Comparison of ENCODE assay signal across 13 cellular contexts in genomic region chr6:158211273-158212055, GRCh38. TPM values are rescaled to one million over a fixed set of nuclear protein-coding genes. Genes with fewer than 3 reads are reported as not detected.
DNase-seq lines count a peak whose midpoint lies in the region; ATAC-seq, FAIRE-seq and TF ChIP-seq lines count a peak whose summit lies in the region.
"Had no signal": no experiment of that assay in that cellular context is flagged by ENCODE, and none has a peak within 500 bp of the region (broad histone marks: within the 10 kb centered on the region; RNA-seq: fewer than 3 reads in every experiment).

No MANE protein-coding gene starts in this region.

- no peak for ATAC-seq in HepG2
- no peak for ATAC-seq in right lobe of liver
- peak; percentile 16; the same call in 1 of the 3 replicates for ATAC-seq in RWPE2 (ENCODE audit: low read depth)
- peak; percentile 73 for ATAC-seq in stimulated activated effector memory CD8-positive, alpha-beta T cell treated with anti-CD3 and anti-CD28 coated beads, Interleukin-12 subunit alpha, Interleukin-12 subunit beta, amount 100 ng/mL, for 72 hours
- ATAC-seq in HG03280 (IDR thresholded peaks at IDR 0.05; ENCODE audit: unreplicated experiment): no peak
- ATAC-seq: naive thymus-derived CD4-positive, alpha-beta T cell; T-cell had no signal

- FAIRE-seq in HepG2 (lab: Jason Lieb, UNC) (no peak), bronchial epithelial cell (lab: Jason Lieb, UNC) (no peak)
- FAIRE-seq: kidney had no signal

- no peaks in the 10 kb centered on the region for H3K79me2 ChIP-seq in HepG2 (ENCODE audit: insufficient read depth, low read length)

- no peaks in the 10 kb centered on the region for H3K9me3 Mint-ChIP-seq in stimulated activated effector memory CD8-positive, alpha-beta T cell treated with anti-CD3 and anti-CD28 coated beads, Interleukin-12 subunit alpha, Interleukin-12 subunit beta, amount 100 ng/mL, for 72 hours
- H3K9me3 Mint-ChIP-seq: CD4-positive, CD25-positive, alpha-beta regulatory T cell; naive thymus-derived CD4-positive, alpha-beta T cell; T-cell had no signal

- no peak for TF ChIP-seq CTCF in HepG2 (CRISPR knock-in tag; IDR thresholded peaks at IDR 0.05)
- TF ChIP-seq CTCF in right lobe of liver (IDR thresholded peaks at IDR 0.05): no peak
- no peak for TF ChIP-seq CTCF in RWPE2 (IDR thresholded peaks at IDR 0.05; ENCODE audit: poor library complexity, severe bottlenecking)
- TF ChIP-seq CTCF in bronchial epithelial cell (IDR thresholded peaks at IDR 0.05; ENCODE audit: insufficient read depth, low read length, severe bottlenecking): no peak

- no peaks in the 10 kb centered on the region for H4K20me1 ChIP-seq in HepG2 (ENCODE audit: insufficient read depth, low read length)

- H3K36me3 ChIP-seq in HepG2 (replicated peaks in 1 of 2; ENCODE audit: control insufficient read depth in 1 of 2, insufficient read depth in 2 of 2, low read length in 2 of 2) (no peaks in the 10 kb centered on the region), right lobe of liver (no peaks in the 10 kb centered on the region), RWPE2 (ENCODE audit: low read depth) (no peaks in the 10 kb centered on the region), bronchial epithelial cell (ENCODE audit: control insufficient read depth, insufficient read depth, low read length) (no peaks in the 10 kb centered on the region)

- no peak for TF ChIP-seq EP300 in HepG2 (IDR thresholded peaks at IDR 0.05; ENCODE audit: low read depth in 2 of 2, low read length in 2 of 2)
- TF ChIP-seq EP300 in HepG2 (CRISPR knock-in tag; IDR thresholded peaks at IDR 0.05; ENCODE audit: borderline replicate concordance): no peak

- 69% methylated on average over 3 of the region's 3 CpGs for WGBS in HepG2 (ENCODE audit: low lambda C conversion rate)
- WGBS in right lobe of liver (ENCODE audit: insufficient coverage, low coverage, low lambda C conversion rate, missing lambda C conversion rate): 52% methylated on average over 3 of the region's 3 CpGs

- no peak overlapping the region for H3K9ac ChIP-seq in HepG2 (ENCODE audit: insufficient read depth, low read depth, low read length)

- H3K36me3 Mint-ChIP-seq in stimulated activated effector memory CD8-positive, alpha-beta T cell treated with anti-CD3 and anti-CD28 coated beads, Interleukin-12 subunit alpha, Interleukin-12 subunit beta, amount 100 ng/mL, for 72 hours: no peaks in the 10 kb centered on the region
- H3K36me3 Mint-ChIP-seq: CD4-positive, CD25-positive, alpha-beta regulatory T cell; T-cell had no signal

- DNase-seq in HepG2 (ENCODE audit: low spot score) (no peak), right lobe of liver (no peak), RWPE2 (ENCODE audit: low spot score) (no peak), bronchial epithelial cell (ENCODE audit: low read depth) (peak; percentile 49), GF-D8 (lab: John Stamatoyannopoulos, UW) (no peak), HPDE6-E6E7 (ENCODE audit: extremely low spot score) (no peak)
- no peak for DNase-seq in stimulated activated effector memory CD8-positive, alpha-beta T cell treated with anti-CD3 and anti-CD28 coated beads, Interleukin-12 subunit alpha, Interleukin-12 subunit beta, amount 100 ng/mL, for 72 hours (ENCODE audit: low spot score in 2 of 2)
- DNase-seq: kidney; naive thymus-derived CD4-positive, alpha-beta T cell; NCI-H2029 treated with DMSO at 0.1 percent for 48 hours; T-cell had no signal

- H3K4me3 ChIP-seq in HepG2 (replicated peaks in 1 of 3; ENCODE audit: insufficient read depth in 1 of 3, low read depth in 2 of 3, low read length in 3 of 3) (no peak overlapping the region), right lobe of liver (no peak overlapping the region), RWPE2 (ENCODE audit: severe bottlenecking) (no peak overlapping the region), bronchial epithelial cell (ENCODE audit: low read depth, low read length) (no peak overlapping the region)

- no peak overlapping the region for H2AFZ ChIP-seq in HepG2 (ENCODE audit: low read length)

- BruUV-seq in HepG2 (replicated peaks; lab: Mats Ljungman, UMichigan): no TSS peak

- intact Hi-C loops in HepG2 (cut with micrococcal nuclease; ENCODE audit: unreplicated experiment): no loop called here
- intact Hi-C loops in right lobe of liver (cut with DNase I): no loop called here

- no peak for TF ChIP-seq POLR2A in HepG2 (IDR thresholded peaks at IDR 0.05; ENCODE audit: insufficient read depth in 1 of 2, low read depth in 2 of 2, low read length in 2 of 2)
- no peak for TF ChIP-seq POLR2A in right lobe of liver (IDR thresholded peaks at IDR 0.05)

- POLR2A ChIA-PET in HepG2 (lab: Yijun Ruan, JAX): interaction anchor here (0.6 kb wide), 1 partner anchor 20 kb away, joined by 3 read pairs; no protein-coding TSS in a partner anchor

- H3K27ac ChIP-seq in HepG2 (ENCODE audit: extremely low read length, insufficient read depth, low read length): no peak overlapping the region
- no peak overlapping the region for H3K27ac ChIP-seq in right lobe of liver
- peak overlapping the region; percentile 66 for H3K27ac ChIP-seq in RWPE2 (ENCODE audit: poor library complexity, severe bottlenecking)

- H3K9me3 ChIP-seq in HepG2 (ENCODE audit: low read length) (no peaks in the 10 kb centered on the region), right lobe of liver (no peaks in the 10 kb centered on the region), RWPE2 (ENCODE audit: severe bottlenecking) (no peaks in the 10 kb centered on the region)

- CTCF ChIA-PET in HepG2 (lab: Yijun Ruan, JAX; ENCODE audit: low intra/inter-chr PET ratio, low total read pairs): no interaction called here

- no peak for TF ChIP-seq RAD21 in HepG2 (CRISPR knock-in tag; IDR thresholded peaks at IDR 0.05)

- H3K27ac Mint-ChIP-seq in stimulated activated effector memory CD8-positive, alpha-beta T cell treated with anti-CD3 and anti-CD28 coated beads, Interleukin-12 subunit alpha, Interleukin-12 subunit beta, amount 100 ng/mL, for 72 hours: peak overlapping the region; percentile 77
- H3K27ac Mint-ChIP-seq: CD4-positive, CD25-positive, alpha-beta regulatory T cell; T-cell had no signal

- peaks cover 27% of the 10 kb centered on the region for H3K4me1 Mint-ChIP-seq in stimulated activated effector memory CD8-positive, alpha-beta T cell treated with anti-CD3 and anti-CD28 coated beads, Interleukin-12 subunit alpha, Interleukin-12 subunit beta, amount 100 ng/mL, for 72 hours

- H3K27me3 ChIP-seq in HepG2 (ENCODE audit: control insufficient read depth in 1 of 2, insufficient read depth in 2 of 2, low read length in 2 of 2) (no peaks in the 10 kb centered on the region), right lobe of liver (no peaks in the 10 kb centered on the region), RWPE2 (ENCODE audit: insufficient read depth, poor library complexity, severe bottlenecking) (no peaks in the 10 kb centered on the region), bronchial epithelial cell (ENCODE audit: control insufficient read depth, insufficient read depth, low read length) (no peaks in the 10 kb centered on the region)

- H3K4me2 ChIP-seq in HepG2 (ENCODE audit: low read depth, low read length): no peak overlapping the region

- peaks cover 18% of the 10 kb centered on the region for H3K4me1 ChIP-seq in HepG2 (ENCODE audit: insufficient read depth, low read length)
- no peaks in the 10 kb centered on the region for H3K4me1 ChIP-seq in right lobe of liver
- peaks cover 26% of the 10 kb centered on the region for H3K4me1 ChIP-seq in RWPE2 (ENCODE audit: insufficient read depth, poor library complexity, severe bottlenecking)

- in situ Hi-C loops in HepG2 (cut with HindIII; ENCODE audit: extremely low pct_ligation_motif_present, low pct_unique_long_range_greater_than_20kb): loop anchor here (25.0 kb wide), 2 partner anchors 301 to 751 kb away; no protein-coding TSS in a partner anchor

- H3K4me3 Mint-ChIP-seq in stimulated activated effector memory CD8-positive, alpha-beta T cell treated with anti-CD3 and anti-CD28 coated beads, Interleukin-12 subunit alpha, Interleukin-12 subunit beta, amount 100 ng/mL, for 72 hours: peak overlapping the region; percentile 27
- H3K4me3 Mint-ChIP-seq: CD4-positive, CD25-positive, alpha-beta regulatory T cell; naive thymus-derived CD4-positive, alpha-beta T cell; T-cell had no signal

RNA-seq across cellular contexts. Expression of gene GTF2H5, which starts 43.3 kb away (rescaled TPM):
- 45.9 and 68.0 TPM in 2 replicates for total RNA-seq in HepG2 (2016; rRNA removed; fragmentation: Illumina TruSeq; extraction: Trizol)
- 28.7 and 36.7 TPM in 2 replicates for total RNA-seq in HepG2 (2016; cell fraction: cytosol; rRNA removed; fragmentation: Illumina TruSeq; extraction: Trizol; ENCODE audit: low read depth)
- 49.0 and 71.1 TPM in 2 replicates for total RNA-seq in HepG2 (2016; cell fraction: insoluble cytoplasmic fraction; rRNA removed; fragmentation: Illumina TruSeq; extraction: Trizol)
- total RNA-seq in HepG2 (2016; cell fraction: membrane; rRNA removed; fragmentation: Illumina TruSeq; extraction: Trizol): 36.3 and 42.5 TPM in 2 replicates
- total RNA-seq in HepG2 (2016; cell fraction: nucleus; rRNA removed; fragmentation: Illumina TruSeq; extraction: Trizol): 15.2 and 16.4 TPM in 2 replicates
- polyA plus RNA-seq in HepG2 (2011; rRNA removed): 5.0 and 7.4 TPM in 2 replicates
- 3.1 and 4.2 TPM in 2 replicates for polyA plus RNA-seq in HepG2 (2011; cell fraction: cytosol; rRNA removed)
- 1.3 and 1.5 TPM in 2 replicates for polyA plus RNA-seq in HepG2 (2011; cell fraction: nucleus; rRNA removed)
- polyA plus RNA-seq in HepG2 (2012): 12.3 and 19.5 TPM in 2 replicates
- polyA plus RNA-seq in HepG2 (2016; cell fraction: cytosol; fragmentation: Illumina TruSeq; extraction: Trizol; ENCODE audit: low read depth): 33.3 and 41.1 TPM in 2 replicates
- polyA plus RNA-seq in HepG2 (2016; cell fraction: insoluble cytoplasmic fraction; fragmentation: Illumina TruSeq; extraction: Trizol; ENCODE audit: low read depth): 68.1 and 71.8 TPM in 2 replicates
- 37.1 and 41.1 TPM in 2 replicates for polyA plus RNA-seq in HepG2 (2016; cell fraction: membrane; fragmentation: Illumina TruSeq; extraction: Trizol; ENCODE audit: low read depth)
- polyA plus RNA-seq in HepG2 (2016; cell fraction: nucleus; fragmentation: Illumina TruSeq; extraction: Trizol; ENCODE audit: insufficient read depth, low read depth): 29.2 and 31.1 TPM in 2 replicates
- 1.1 TPM in 2 replicates for polyA minus RNA-seq in HepG2 (2011; rRNA and poly(A)+ RNA removed; ENCODE audit: low replicate concordance)
- 0.89 and 1.4 TPM in 2 replicates for polyA minus RNA-seq in HepG2 (2011; cell fraction: cytosol; rRNA and poly(A)+ RNA removed)
- polyA minus RNA-seq in HepG2 (2011; cell fraction: nucleus; rRNA and poly(A)+ RNA removed): 2.1 and 2.6 TPM in 2 replicates
- total RNA-seq in right lobe of liver: 10 to 100 TPM in 4 of 6 experiments, 1 to 10 TPM in 2; 3.4 to 16.3 (median 11.8) TPM
- total RNA-seq in bronchial epithelial cell: 4.2 and 6.5 TPM in 2 replicates

RNA-seq across cellular contexts. Expression of gene SERAC1, which starts 43.4 kb away (rescaled TPM):
- total RNA-seq in HepG2 (2016; rRNA removed; fragmentation: Illumina TruSeq; extraction: Trizol) (8.1 and 9.6 TPM in 2 replicates), right lobe of liver (1 to 10 TPM; 3.0 to 5.1 (median 4.4) TPM), bronchial epithelial cell (12.1 and 15.1 TPM in 2 replicates)
- 1.6 and 2.3 TPM in 2 replicates for total RNA-seq in HepG2 (2016; cell fraction: cytosol; rRNA removed; fragmentation: Illumina TruSeq; extraction: Trizol; ENCODE audit: low read depth)
- total RNA-seq in HepG2 (2016; cell fraction: insoluble cytoplasmic fraction; rRNA removed; fragmentation: Illumina TruSeq; extraction: Trizol): 7.7 and 9.8 TPM in 2 replicates
- 3.9 and 4.2 TPM in 2 replicates for total RNA-seq in HepG2 (2016; cell fraction: membrane; rRNA removed; fragmentation: Illumina TruSeq; extraction: Trizol)
- total RNA-seq in HepG2 (2016; cell fraction: nucleus; rRNA removed; fragmentation: Illumina TruSeq; extraction: Trizol): 7.4 and 8.9 TPM in 2 replicates
- polyA plus RNA-seq in HepG2 (2011; rRNA removed): 4.5 and 5.5 TPM in 2 replicates
- polyA plus RNA-seq in HepG2 (2011; cell fraction: cytosol; rRNA removed): 2.2 and 4.5 TPM in 2 replicates
- 4.5 and 5.0 TPM in 2 replicates for polyA plus RNA-seq in HepG2 (2011; cell fraction: nucleus; rRNA removed)
- 5.7 and 6.2 TPM in 2 replicates for polyA plus RNA-seq in HepG2 (2012)
- polyA plus RNA-seq in HepG2 (2016; cell fraction: cytosol; fragmentation: Illumina TruSeq; extraction: Trizol; ENCODE audit: low read depth): 0.77 and 0.81 TPM in 2 replicates
- polyA plus RNA-seq in HepG2 (2016; cell fraction: insoluble cytoplasmic fraction; fragmentation: Illumina TruSeq; extraction: Trizol; ENCODE audit: low read depth): 6.7 and 7.8 TPM in 2 replicates
- 2.3 TPM in 2 replicates for polyA plus RNA-seq in HepG2 (2016; cell fraction: membrane; fragmentation: Illumina TruSeq; extraction: Trizol; ENCODE audit: low read depth)
- polyA plus RNA-seq in HepG2 (2016; cell fraction: nucleus; fragmentation: Illumina TruSeq; extraction: Trizol; ENCODE audit: insufficient read depth, low read depth): 10.6 and 11.6 TPM in 2 replicates
- polyA minus RNA-seq in HepG2 (2011; rRNA and poly(A)+ RNA removed; ENCODE audit: low replicate concordance): 1.2 and 2.3 TPM in 2 replicates
- polyA minus RNA-seq in HepG2 (2011; cell fraction: cytosol; rRNA and poly(A)+ RNA removed): 3.6 and 3.9 TPM in 2 replicates
- 9.7 and 11.6 TPM in 2 replicates for polyA minus RNA-seq in HepG2 (2011; cell fraction: nucleus; rRNA and poly(A)+ RNA removed)

Comparison
In these comparisons a context has a peak if more than half of its experiments do, and no peak if none do; other contexts are left out.
1. ATAC-seq: peak in RWPE2 (single experiment) and stimulated activated effector memory CD8-positive, alpha-beta T cell treated with anti-CD3 and anti-CD28 coated beads, Interleukin-12 subunit alpha, Interleukin-12 subunit beta, amount 100 ng/mL, for 72 hours (single experiment); none in HepG2 (single experiment), right lobe of liver (0 of 4) and HG03280 (single experiment).